Comparison of ENCODE assay signal across 10 cellular contexts in the genomic region with DNA sequence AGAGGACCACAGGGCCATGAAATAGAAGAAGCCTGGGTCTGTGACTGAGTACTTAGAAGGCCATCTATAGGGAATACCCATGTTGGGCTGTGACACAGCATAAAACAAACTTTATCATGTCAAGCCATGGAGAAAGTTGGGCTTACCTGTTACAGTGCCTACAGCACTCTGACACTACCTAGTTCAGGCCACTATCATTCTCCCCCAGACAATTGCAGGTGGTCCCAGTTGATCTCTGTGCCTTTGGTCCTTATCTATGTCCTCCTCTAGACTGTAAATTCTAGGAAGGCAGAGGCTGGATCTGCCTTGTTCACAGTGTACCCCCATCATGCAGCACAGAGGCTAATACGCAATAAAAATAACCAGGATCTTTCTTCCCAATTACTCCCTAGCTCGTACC.
"Had no signal": no experiment of that assay in that cellular context is flagged by ENCODE, and none has a peak within 500 bp of the region (broad histone marks: within the 10 kb centered on the region; RNA-seq: fewer than 3 reads in every experiment).

No MANE protein-coding gene starts in this region.

- H3K27ac Mint-ChIP-seq: GM23338, H9, HFFc6 had no signal

- H3K36me3 ChIP-seq: HAP-1 had no signal

- H3K4me2 ChIP-seq: GM23338 had no signal

- FAIRE-seq: H54 had no signal

- ATAC-seq: GM23338, HCT116 had no signal

- H3K4me3 Mint-ChIP-seq: GM23338, H9, HFFc6 had no signal

- H3K27ac ChIP-seq: GM23248 had no signal

- H3K9ac ChIP-seq: GM23248 had no signal

- H3K9me3 ChIP-seq: HAP-1 had no signal

- H2AFZ ChIP-seq: GM23248, GM23338 had no signal

- H3K9me3 Mint-ChIP-seq: HFFc6 had no signal

- H3K4me3 ChIP-seq: GM23248, GM23338, HAP-1 had no signal

- H3K4me1 ChIP-seq: HAP-1 had no signal

- DNase-seq: GM23248, GOT3, H7, H9, HCEC 1CT, HFFc6 had no signal
